Comparison of ENCODE assay signal across 8 cellular contexts in the genomic region with DNA sequence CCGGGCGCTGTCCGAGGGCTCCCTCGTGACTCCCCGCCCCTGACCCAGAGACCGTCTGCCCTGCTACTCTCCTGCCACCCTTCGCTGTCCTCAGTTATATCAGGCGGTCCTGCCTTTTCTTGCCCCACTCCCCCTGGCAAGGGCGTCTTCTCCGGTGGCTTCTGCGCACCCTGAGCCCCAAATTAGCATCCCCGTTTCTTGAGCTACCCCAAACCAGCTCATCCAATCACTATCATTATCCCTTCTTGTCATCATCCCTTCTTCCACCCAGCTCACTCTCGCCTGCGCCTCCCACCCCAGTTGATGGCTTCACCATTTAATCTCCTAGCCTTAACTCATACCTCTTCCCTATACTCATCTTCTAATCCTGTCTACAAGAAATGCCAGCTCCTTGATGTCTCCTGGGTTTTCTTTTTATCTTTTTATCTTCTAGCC. TPM values are rescaled to one million over a fixed set of nuclear protein-coding genes. Genes with fewer than 3 reads are reported as not detected.
DNase-seq lines count a peak whose midpoint lies in the region; ATAC-seq and TF ChIP-seq lines count a peak whose summit lies in the region.

No MANE protein-coding gene starts in this region.

- TF ChIP-seq CTCF in left ventricle myocardium inferior (IDR thresholded peaks at IDR 0.05; ENCODE audit: borderline replicate concordance) (no peak), GM10266 (IDR thresholded peaks at IDR 0.05; ENCODE audit: control insufficient read depth, insufficient read depth, low read depth, missing control alignments) (no peak)

- peak overlapping the region; percentile 94 to 97 (median 96) for H3K4me3 Mint-ChIP-seq in CD4-positive, CD25-positive, alpha-beta regulatory T cell
- H3K4me3 Mint-ChIP-seq in activated CD8-positive, alpha-beta T cell treated with anti-CD3 and anti-CD28 coated beads, Interleukin-2, amount 10 ng/mL, durations not matched to agents 7 days and 5 days: peak overlapping the region; percentile 88

- H3K27ac Mint-ChIP-seq in CD4-positive, CD25-positive, alpha-beta regulatory T cell: peak overlapping the region; percentile 93 to 98 (median 93)
- peak overlapping the region; percentile 81 for H3K27ac Mint-ChIP-seq in activated CD8-positive, alpha-beta T cell treated with anti-CD3 and anti-CD28 coated beads, Interleukin-2, amount 10 ng/mL, durations not matched to agents 7 days and 5 days

- peaks cover 4% of the 10 kb centered on the region for H3K27me3 Mint-ChIP-seq in CD4-positive, CD25-positive, alpha-beta regulatory T cell
- peaks cover 35% of the 10 kb centered on the region for H3K27me3 Mint-ChIP-seq in activated CD8-positive, alpha-beta T cell treated with anti-CD3 and anti-CD28 coated beads, Interleukin-2, amount 10 ng/mL, durations not matched to agents 7 days and 5 days (ENCODE audit: low read depth)

- no peaks in the 10 kb centered on the region for H3K9me3 Mint-ChIP-seq in CD4-positive, CD25-positive, alpha-beta regulatory T cell
- no peaks in the 10 kb centered on the region for H3K9me3 Mint-ChIP-seq in activated CD8-positive, alpha-beta T cell treated with anti-CD3 and anti-CD28 coated beads, Interleukin-2, amount 10 ng/mL, durations not matched to agents 7 days and 5 days (ENCODE audit: insufficient read depth)

- intact Hi-C loops in left ventricle myocardium inferior (cut with micrococcal nuclease): no loop called here

- peaks cover 34% of the 10 kb centered on the region for H3K4me1 ChIP-seq in CD4-positive, CD25-positive, alpha-beta regulatory T cell (ENCODE audit: control insufficient read depth, insufficient read depth, low read length, poor library complexity, severe bottlenecking)
- H3K4me1 ChIP-seq in left ventricle myocardium inferior: peaks cover 57% of the 10 kb centered on the region

- ATAC-seq in CD4-positive, CD25-positive, alpha-beta regulatory T cell (ENCODE audit: low read depth in 2 of 2): no peak
- peak; percentile 29 for ATAC-seq in HG02678 (IDR thresholded peaks at IDR 0.05; ENCODE audit: unreplicated experiment)
- peak; percentile 16 for ATAC-seq in activated CD8-positive, alpha-beta T cell treated with anti-CD3 and anti-CD28 coated beads, Interleukin-2, amount 10 ng/mL, durations not matched to agents 7 days and 5 days
- no peak for ATAC-seq in GM21367 (IDR thresholded peaks at IDR 0.05; ENCODE audit: unreplicated experiment)

- H3K4me3 ChIP-seq in CD4-positive, CD25-positive, alpha-beta regulatory T cell (ENCODE audit: low read depth, low read length): peak overlapping the region; percentile 79
- H3K4me3 ChIP-seq in left ventricle myocardium inferior (peak overlapping the region; percentile 99), skeletal muscle cell (ENCODE audit: low read depth, low read length) (peak overlapping the region; percentile 80)

- no peak for DNase-seq in CD4-positive, CD25-positive, alpha-beta regulatory T cell
- no peak for DNase-seq in activated CD8-positive, alpha-beta T cell treated with anti-CD3 and anti-CD28 coated beads, Interleukin-2, amount 10 ng/mL, durations not matched to agents 7 days and 5 days
- DNase-seq in left ventricle myocardium inferior (no peak), skeletal muscle cell (ENCODE audit: low read depth) (no peak), NCI-H2081 treated with DMSO at 0.1 percent for 48 hours (lab: John Stamatoyannopoulos, UW) (no peak), GM10266 (ENCODE audit: extremely low spot score) (no peak)

- POLR2A ChIA-PET in activated CD8-positive, alpha-beta T cell treated with anti-CD3 and anti-CD28 coated beads, Interleukin-2, amount 10 ng/mL, durations not matched to agents 7 days and 5 days (lab: Charles Lee): interaction anchor here (0.7 to 1.4 kb wide), 5 partner anchors 10 to 276 kb away, joined by 3 to 5 read pairs (median 3); no protein-coding TSS in a partner anchor

- no peaks in the 10 kb centered on the region for H3K27me3 ChIP-seq in CD4-positive, CD25-positive, alpha-beta regulatory T cell (ENCODE audit: control insufficient read depth, insufficient read depth, low read length)
- H3K27me3 ChIP-seq in left ventricle myocardium inferior (ENCODE audit: low read depth): no peaks in the 10 kb centered on the region

- CTCF ChIA-PET in activated CD8-positive, alpha-beta T cell treated with anti-CD3 and anti-CD28 coated beads, Interleukin-2, amount 10 ng/mL, durations not matched to agents 7 days and 5 days (lab: Charles Lee): interaction anchor here (0.6 to 8.6 kb wide), 9 partner anchors 12 to 184 kb away, joined by 3 to 59 read pairs (median 3); partner anchors contain the start of genes SCN11A and WDR48

- peak overlapping the region; percentile 55 for H3K27ac ChIP-seq in CD4-positive, CD25-positive, alpha-beta regulatory T cell (ENCODE audit: insufficient read depth, low read length, poor library complexity, severe bottlenecking)
- peak overlapping the region; percentile 99 for H3K27ac ChIP-seq in left ventricle myocardium inferior (replicated peaks)

- no peaks in the 10 kb centered on the region for H3K9me3 ChIP-seq in CD4-positive, CD25-positive, alpha-beta regulatory T cell (ENCODE audit: control insufficient read depth in 2 of 2, low read length in 2 of 2)
- no peaks in the 10 kb centered on the region for H3K9me3 ChIP-seq in left ventricle myocardium inferior (replicated peaks)

- peaks cover 3% of the 10 kb centered on the region for H3K36me3 Mint-ChIP-seq in CD4-positive, CD25-positive, alpha-beta regulatory T cell
- H3K36me3 Mint-ChIP-seq in activated CD8-positive, alpha-beta T cell treated with anti-CD3 and anti-CD28 coated beads, Interleukin-2, amount 10 ng/mL, durations not matched to agents 7 days and 5 days (ENCODE audit: low read depth): no peaks in the 10 kb centered on the region

- no peaks in the 10 kb centered on the region for H3K36me3 ChIP-seq in CD4-positive, CD25-positive, alpha-beta regulatory T cell (ENCODE audit: control insufficient read depth, insufficient read depth, low read length)
- H3K36me3 ChIP-seq in left ventricle myocardium inferior: no peaks in the 10 kb centered on the region

- peaks cover 13 to 57% (median 34%) of the 10 kb centered on the region in 4 donors for H3K4me1 Mint-ChIP-seq in CD4-positive, CD25-positive, alpha-beta regulatory T cell
- peaks cover 40% of the 10 kb centered on the region for H3K4me1 Mint-ChIP-seq in activated CD8-positive, alpha-beta T cell treated with anti-CD3 and anti-CD28 coated beads, Interleukin-2, amount 10 ng/mL, durations not matched to agents 7 days and 5 days (ENCODE audit: low read depth)

RNA-seq across cellular contexts. Expression of gene TTC21A, which starts 0.4 kb away (rescaled TPM):
- 4.1 TPM for total RNA-seq in CD4-positive, CD25-positive, alpha-beta regulatory T cell
- 1 to 10 TPM in 2 of 4 donors, under 1 TPM in 2; 0.41 to 2.7 (median 1.0) TPM for polyA plus RNA-seq in CD4-positive, CD25-positive, alpha-beta regulatory T cell
- 1 to 10 TPM in 1 of 2 experiments, under 1 TPM in 1; 0.97 to 1.2 TPM for total RNA-seq in activated CD8-positive, alpha-beta T cell treated with anti-CD3 and anti-CD28 coated beads, Interleukin-2, amount 10 ng/mL, durations not matched to agents 7 days and 5 days
- total RNA-seq in left ventricle myocardium inferior: 2.1 TPM

RNA-seq across cellular contexts. Expression of gene GORASP1, which starts 0.5 kb away (rescaled TPM):
- total RNA-seq in CD4-positive, CD25-positive, alpha-beta regulatory T cell: 34.0 TPM
- 10 to 100 TPM; 18.5 to 29.7 (median 20.5) TPM for polyA plus RNA-seq in CD4-positive, CD25-positive, alpha-beta regulatory T cell
- 10 to 100 TPM; 10.8 to 11.0 TPM for total RNA-seq in activated CD8-positive, alpha-beta T cell treated with anti-CD3 and anti-CD28 coated beads, Interleukin-2, amount 10 ng/mL, durations not matched to agents 7 days and 5 days
- total RNA-seq in left ventricle myocardium inferior: 54.0 TPM

RNA-seq across cellular contexts. Expression of gene CSRNP1, which starts 45.5 kb away (rescaled TPM):
- total RNA-seq in CD4-positive, CD25-positive, alpha-beta regulatory T cell: 300 TPM
- 10 to 100 TPM; 12.5 to 24.1 (median 14.7) TPM for polyA plus RNA-seq in CD4-positive, CD25-positive, alpha-beta regulatory T cell
- total RNA-seq in activated CD8-positive, alpha-beta T cell treated with anti-CD3 and anti-CD28 coated beads, Interleukin-2, amount 10 ng/mL, durations not matched to agents 7 days and 5 days: 10 to 100 TPM; 15.6 to 16.0 TPM
- 12.1 TPM for total RNA-seq in left ventricle myocardium inferior

RNA-seq across cellular contexts. Expression of gene WDR48, which starts 56.1 kb away (rescaled TPM):
- total RNA-seq in CD4-positive, CD25-positive, alpha-beta regulatory T cell: 104 TPM
- polyA plus RNA-seq in CD4-positive, CD25-positive, alpha-beta regulatory T cell: 10 to 100 TPM; 46.7 to 70.6 (median 49.9) TPM
- 10 to 100 TPM; 19.7 to 22.5 TPM for total RNA-seq in activated CD8-positive, alpha-beta T cell treated with anti-CD3 and anti-CD28 coated beads, Interleukin-2, amount 10 ng/mL, durations not matched to agents 7 days and 5 days
- total RNA-seq in left ventricle myocardium inferior: 33.6 TPM

RNA-seq across cellular contexts. Expression of gene SCN11A, which starts 56.1 kb away (rescaled TPM):
- total RNA-seq in CD4-positive, CD25-positive, alpha-beta regulatory T cell: not detected
- polyA plus RNA-seq in CD4-positive, CD25-positive, alpha-beta regulatory T cell: under 1 TPM in 1 of 4 donors, not detected in 3; 0.13 TPM
- total RNA-seq in activated CD8-positive, alpha-beta T cell treated with anti-CD3 and anti-CD28 coated beads, Interleukin-2, amount 10 ng/mL, durations not matched to agents 7 days and 5 days: not detected
- 0.05 TPM for total RNA-seq in left ventricle myocardium inferior

Comparison
In these comparisons a context has a peak if more than half of its experiments do, and no peak if none do; other contexts are left out.
1. ATAC-seq: peak in HG02678 (single experiment) and activated CD8-positive, alpha-beta T cell treated with anti-CD3 and anti-CD28 coated beads, Interleukin-2, amount 10 ng/mL, durations not matched to agents 7 days and 5 days (single experiment); none in CD4-positive, CD25-positive, alpha-beta regulatory T cell (0 of 2) and GM21367 (single experiment).
2. RNA of gene CSRNP1, which starts 45.5 kb away (total RNA-seq): 300 TPM in CD4-positive, CD25-positive, alpha-beta regulatory T cell (single experiment); 15.6 to 16.0 TPM in activated CD8-positive, alpha-beta T cell treated with anti-CD3 and anti-CD28 coated beads, Interleukin-2, amount 10 ng/mL, durations not matched to agents 7 days and 5 days and 12.1 TPM in left ventricle myocardium inferior (single experiment); every median in the first group is over 10 times any median in the second.
3. Peak in every context shown above with its lines, with median percentiles within 50 percentile points of each other: H3K4me3 ChIP-seq.